ENCODE assay signal across 8 cellular contexts in the genomic region with DNA sequence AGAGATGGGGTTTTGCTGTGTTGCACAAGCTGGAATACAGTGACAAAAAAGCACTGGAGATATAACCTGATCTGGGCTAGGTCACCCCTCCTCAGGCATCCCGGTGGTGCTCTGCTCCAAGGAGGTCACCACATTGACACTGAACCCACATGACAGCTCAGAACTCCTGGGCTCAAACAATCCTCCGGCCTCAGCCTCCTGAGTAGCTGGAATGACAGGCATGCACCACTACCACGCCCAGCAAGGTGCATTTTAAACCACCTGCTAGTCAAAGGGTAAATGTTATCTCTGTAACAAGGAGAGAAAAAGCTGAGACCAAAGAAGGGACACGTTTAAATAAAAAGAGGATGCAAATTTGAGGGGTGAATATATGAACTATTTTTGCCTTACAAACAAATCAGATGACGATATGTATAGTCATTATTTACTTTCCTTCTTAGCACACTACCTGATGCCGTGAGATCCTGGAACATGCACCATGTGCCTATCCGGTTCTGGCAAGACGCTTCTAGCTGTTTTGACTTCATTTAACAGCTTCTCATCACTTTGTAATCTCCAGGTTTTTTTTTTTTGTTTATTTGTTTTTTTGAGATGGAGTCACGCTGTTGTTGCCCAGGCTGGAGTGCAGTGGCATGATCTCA.
A peak's percentile ranks its signal among the peaks of the same experiment; 100 is the strongest.
DNase-seq lines count a peak whose midpoint lies in the region; ATAC-seq and FAIRE-seq lines count a peak whose summit lies in the region.
"Had no signal": no experiment of that assay in that cellular context is flagged by ENCODE, and none has a peak within 500 bp of the region (broad histone marks: within the 10 kb centered on the region; RNA-seq: fewer than 3 reads in every experiment).

No MANE protein-coding gene starts in this region.

- no peak overlapping the region for H3K23ac ChIP-seq in trophoblast cell (ENCODE audit: low read length)

- no peaks in the 10 kb centered on the region for H3K79me2 ChIP-seq in trophoblast cell (ENCODE audit: control insufficient read depth, insufficient read depth, low read length, poor library complexity)

- H3K9ac ChIP-seq in trophoblast cell (ENCODE audit: low read length): no peak overlapping the region
- H3K9ac ChIP-seq: KMS-11 had no signal

- no peak overlapping the region for H2AK5ac ChIP-seq in trophoblast cell (ENCODE audit: low read length)

- no peaks in the 10 kb centered on the region for H3K79me1 ChIP-seq in trophoblast cell (ENCODE audit: low read length)

- FAIRE-seq in frontal cortex (lab: Jason Lieb, UNC): no peak

- H3K4me1 ChIP-seq in trophoblast cell (ENCODE audit: control insufficient read depth in 1 of 2, insufficient read depth in 2 of 2, low read length in 2 of 2): no peaks in the 10 kb centered on the region

- no CpG with 5 or more reads among the region's 9 CpGs for WGBS in trophoblast cell (ENCODE audit: extremely low coverage, insufficient coverage, insufficient read length)

- H3K14ac ChIP-seq in trophoblast cell (ENCODE audit: low read length): no peak overlapping the region

- ATAC-seq in GM18520 (IDR thresholded peaks at IDR 0.05; ENCODE audit: unreplicated experiment): peak; percentile 52
- peak; percentile 59 for ATAC-seq in HG02571 (IDR thresholded peaks at IDR 0.05; ENCODE audit: unreplicated experiment)
- ATAC-seq in HG03521 (IDR thresholded peaks at IDR 0.05; ENCODE audit: unreplicated experiment): peak; percentile 50
- ATAC-seq in GM19467 (IDR thresholded peaks at IDR 0.05; ENCODE audit: unreplicated experiment): no peak

- no peaks in the 10 kb centered on the region for H3K27me3 ChIP-seq in trophoblast cell (ENCODE audit: insufficient read depth, low read length)

- H3K36me3 ChIP-seq in trophoblast cell (ENCODE audit: control insufficient read depth in 1 of 2, insufficient read depth in 2 of 2, low read length in 2 of 2): peaks cover 0 to 3% of the 10 kb centered on the region in 2 experiments

- H3K27ac ChIP-seq in trophoblast cell (ENCODE audit: low read depth, low read length): no peak overlapping the region
- H3K27ac ChIP-seq: KMS-11 had no signal

- H3K4ac ChIP-seq in trophoblast cell (ENCODE audit: low read depth, low read length): no peak overlapping the region

- H3K18ac ChIP-seq in trophoblast cell (ENCODE audit: low read length): no peak overlapping the region

- no peak overlapping the region for H4K12ac ChIP-seq in trophoblast cell (ENCODE audit: low read depth, low read length)

- no peak overlapping the region for H4K91ac ChIP-seq in trophoblast cell (ENCODE audit: low read depth, low read length)

- H3K9me3 ChIP-seq in trophoblast cell (ENCODE audit: insufficient read depth, low read depth, low read length): no peaks in the 10 kb centered on the region

- H3K4me2 ChIP-seq in trophoblast cell (ENCODE audit: low read length): no peak overlapping the region
- H3K4me2 ChIP-seq: KMS-11 had no signal

- no peak overlapping the region for H2BK5ac ChIP-seq in trophoblast cell (ENCODE audit: low read depth, low read length, poor library complexity)

- no peak overlapping the region for H2BK12ac ChIP-seq in trophoblast cell (ENCODE audit: low read length)

- no peak overlapping the region for H3K4me3 ChIP-seq in trophoblast cell (ENCODE audit: low read depth, low read length)

- H2AFZ ChIP-seq in trophoblast cell (ENCODE audit: insufficient read depth, low read length, poor library complexity): no peak overlapping the region

- no peak overlapping the region for H4K8ac ChIP-seq in trophoblast cell (ENCODE audit: low read depth, low read length)

- H2BK120ac ChIP-seq in trophoblast cell (ENCODE audit: insufficient read depth, low read length, poor library complexity): no peak overlapping the region

- DNase-seq in trophoblast cell (peak; percentile 13 to 60), frontal cortex (ENCODE audit: low spot score in 2 of 2) (no peak), occipital lobe (lab: John Stamatoyannopoulos, UW) (no peak)

Comparison
In these comparisons a context has a peak if more than half of its experiments do, and no peak if none do; other contexts are left out.
1. DNase-seq: peak in trophoblast cell (2 of 2); none in frontal cortex (0 of 2) and occipital lobe (single experiment).